ENCODE assay signal across 8 cellular contexts in the genomic region with DNA sequence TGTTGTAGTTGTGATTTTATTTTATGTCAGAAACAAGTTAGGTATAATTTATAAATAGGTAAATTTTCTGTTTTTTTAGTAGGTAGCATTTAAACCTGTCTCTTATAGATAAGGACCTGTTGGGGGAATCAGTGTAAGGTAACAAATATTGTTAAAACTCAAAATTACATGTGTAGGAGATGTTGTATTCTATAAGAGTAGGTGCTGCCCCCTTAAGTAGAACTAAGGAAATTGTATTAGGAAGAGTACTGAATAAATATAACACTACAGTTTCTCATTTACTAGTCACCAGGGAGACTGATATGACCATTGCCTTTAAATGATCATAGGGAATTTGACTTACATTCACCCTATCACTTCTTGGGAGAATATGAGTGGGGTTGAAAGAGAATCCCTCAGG. TPM values are rescaled to one million over a fixed set of nuclear protein-coding genes. Genes with fewer than 3 reads are reported as not detected.
DNase-seq lines count a peak whose midpoint lies in the region; ATAC-seq and TF ChIP-seq lines count a peak whose summit lies in the region.

No MANE protein-coding gene starts in this region.

- DNase-seq in A673 (ENCODE audit: low spot score): peak; percentile 41
- peak; percentile 24 for DNase-seq in GM03348 (ENCODE audit: low spot score)
- no peak for DNase-seq in PC-9
- no peak for DNase-seq in foreskin keratinocyte
- DNase-seq in activated effector memory CD4-positive, alpha-beta T cell treated with anti-CD3 and anti-CD28 coated beads, Interleukin-2, amount 50 U/mL, for 16 hours: no peak
- DNase-seq in NCI-H446 (lab: John Stamatoyannopoulos, UW): no peak
- no peak for DNase-seq in stimulated activated CD4-positive, alpha-beta T cell treated with anti-CD3 and anti-CD28 coated beads, Interleukin-4, amount 100 ng/mL, for 4 hours
- no peak for DNase-seq in stimulated activated CD4-positive, alpha-beta T cell treated with anti-CD3 and anti-CD28 coated beads, Interleukin-2, amount 100 ng/mL, for 48 hours

- TF ChIP-seq CTCF in A673 (conservative IDR thresholded peaks at IDR 0.05; ENCODE audit: low read depth, low read length): peak; percentile 58
- peak; percentile 67 for TF ChIP-seq CTCF in PC-9 (conservative IDR thresholded peaks at IDR 0.05)
- peak; percentile 59 for TF ChIP-seq CTCF in foreskin keratinocyte (conservative IDR thresholded peaks at IDR 0.05)

- no peaks in the 10 kb centered on the region for H3K79me2 ChIP-seq in PC-9 (ENCODE audit: low read depth)

- no peaks in the 10 kb centered on the region for H3K9me2 ChIP-seq in PC-9 (ENCODE audit: insufficient read depth)

- no peaks in the 10 kb centered on the region for H3K27me3 ChIP-seq in A673 (replicated peaks; ENCODE audit: insufficient read depth, low read depth, low read length, poor library complexity)
- no peaks in the 10 kb centered on the region for H3K27me3 ChIP-seq in PC-9 (ENCODE audit: insufficient read depth, low read depth)
- H3K27me3 ChIP-seq in foreskin keratinocyte: no peaks in the 10 kb centered on the region

- peak; percentile 68 for ATAC-seq in foreskin keratinocyte

- H4K20me1 ChIP-seq in PC-9 (ENCODE audit: insufficient read depth): peaks cover 4% of the 10 kb centered on the region

- no peak overlapping the region for H3K27ac ChIP-seq in A673 (ENCODE audit: low read depth, low read length, poor library complexity, severe bottlenecking)
- no peak overlapping the region for H3K27ac ChIP-seq in PC-9
- H3K27ac ChIP-seq in foreskin keratinocyte: no peak overlapping the region

- intact Hi-C loops in A673 (cut with micrococcal nuclease; ENCODE audit: unreplicated experiment): no loop called here
- intact Hi-C loops in PC-9 (cut with micrococcal nuclease; ENCODE audit: unreplicated experiment): no loop called here

- peaks cover 20% of the 10 kb centered on the region for H3K36me3 ChIP-seq in A673 (ENCODE audit: insufficient read depth, low read length, poor library complexity, severe bottlenecking)
- peaks cover 21% of the 10 kb centered on the region; the same call in 1 of the 2 replicates for H3K36me3 ChIP-seq in PC-9 (ENCODE audit: low read depth)

- POLR2A ChIA-PET in A673 (lab: Charles Lee; ENCODE audit: low non-redundant PET) (no interaction called here), PC-9 (lab: Charles Lee; ENCODE audit: unreplicated experiment) (no interaction called here)

- H3K4me3 ChIP-seq in A673 (ENCODE audit: low read depth, low read length, poor library complexity, severe bottlenecking) (no peak overlapping the region), PC-9 (no peak overlapping the region)

- BruUV-seq in A673 (replicated peaks; lab: Mats Ljungman, UMichigan) (no TSS peak), PC-9 (replicated peaks; lab: Mats Ljungman, UMichigan) (no TSS peak)

- H3K4me1 ChIP-seq in A673 (ENCODE audit: insufficient read depth, low read length, poor library complexity, severe bottlenecking): no peaks in the 10 kb centered on the region
- H3K4me1 ChIP-seq in PC-9 (replicated peaks; ENCODE audit: insufficient read depth): no peaks in the 10 kb centered on the region
- H3K4me1 ChIP-seq in foreskin keratinocyte: peaks cover 5% of the 10 kb centered on the region

- 0 out of 2 replicates have a peak, but pooled peaks cover 4% of the 10 kb centered on the region for H3F3A ChIP-seq in PC-9 (ENCODE audit: insufficient read depth, low read depth)

- H3K9me3 ChIP-seq in A673 (ENCODE audit: low read depth, low read length, poor library complexity, severe bottlenecking) (no peaks in the 10 kb centered on the region), PC-9 (ENCODE audit: insufficient read depth, low read depth) (no peaks in the 10 kb centered on the region)

- H3K4me2 ChIP-seq in PC-9: no peak overlapping the region

- H2AFZ ChIP-seq in PC-9: no peak overlapping the region

- CTCF ChIA-PET in A673 (lab: Charles Lee): no interaction called here
- CTCF ChIA-PET in PC-9 (lab: Charles Lee): no interaction called here

RNA-seq across cellular contexts. Expression of gene SLC25A36, which starts 31.2 kb away (rescaled TPM):
- 43.5 and 52.0 TPM in 2 replicates for total RNA-seq in A673 (2021)
- total RNA-seq in PC-9 (2021): 76.5 and 90.1 TPM in 2 replicates
- 41.5 and 42.2 TPM in 2 replicates for total RNA-seq in foreskin keratinocyte
- polyA plus RNA-seq in foreskin keratinocyte: 6.5 and 7.6 TPM in 2 replicates

Comparison
In these comparisons a context has a peak if more than half of its experiments do, and no peak if none do; other contexts are left out.
1. DNase-seq: peak in A673 (single experiment) and GM03348 (single experiment); none in PC-9 (0 of 2), foreskin keratinocyte (0 of 2), activated effector memory CD4-positive, alpha-beta T cell treated with anti-CD3 and anti-CD28 coated beads, Interleukin-2, amount 50 U/mL, for 16 hours (single experiment), NCI-H446 (0 of 2), stimulated activated CD4-positive, alpha-beta T cell treated with anti-CD3 and anti-CD28 coated beads, Interleukin-4, amount 100 ng/mL, for 4 hours (0 of 2) and stimulated activated CD4-positive, alpha-beta T cell treated with anti-CD3 and anti-CD28 coated beads, Interleukin-2, amount 100 ng/mL, for 48 hours (0 of 2).
2. Peak in every context shown above with its lines, with median percentiles within 50 percentile points of each other: CTCF ChIP-seq.